8 cellular contexts compared by ENCODE assay signal in genomic region chr5:129904102-129904666, GRCh38.
A peak's percentile ranks its signal among the peaks of the same experiment; 100 is the strongest.
DNase-seq lines count a peak whose midpoint lies in the region; ATAC-seq lines count a peak whose summit lies in the region.

Gene CHSY3 (plus strand): TSS chr5:129904465.

- ATAC-seq in GM21737 (IDR thresholded peaks at IDR 0.05; ENCODE audit: unreplicated experiment), result peak; percentile 66

- DNase-seq in KBM-7, result peak; percentile 73
- DNase-seq in T-helper 2 cell treated with Interferon-gamma antibody and Interleukin-4, amounts not matched to agents 5 μg/mL and 100 μg/mL, for 36 hours (ENCODE audit: low spot score), result peak; percentile 38
- DNase-seq in smooth muscle cell of the brain vasculature (ENCODE audit: low read depth, low spot score), result peak; percentile 50
- DNase-seq in KG1 (lab: John Stamatoyannopoulos, UW), result no peak

- H3K27ac ChIP-seq in layer of hippocampus (ENCODE audit: low read depth, low read length), result peak within 1 kb of the TSS; percentile 48

- no peaks in the 10 kb centered on the region for H3K36me3 ChIP-seq in ES-I3 (ENCODE audit: insufficient read depth, low read length)

- no peaks in the 10 kb centered on the region for H3K4me1 ChIP-seq in ES-I3 (ENCODE audit: insufficient read depth, low read length)

- H3K36me3 Mint-ChIP-seq in T-helper 2 cell treated with Interferon-gamma antibody and Interleukin-4, amounts not matched to agents 5 μg/mL and 100 μg/mL, for 36 hours (ENCODE audit: low read depth), result peaks cover 2% of the 10 kb centered on the region
- peaks cover 6% of the 10 kb centered on the region for H3K36me3 Mint-ChIP-seq in dendritic cell treated with granulocyte-macrophage colony-stimulating factor and Interleukin-4, amounts not matched to agents 40 ng/mL and 50 ng/mL, for 4 days (ENCODE audit: low read depth)

- H3K27me3 ChIP-seq in layer of hippocampus (ENCODE audit: control insufficient read depth, insufficient read depth, low read length), result no peaks in the 10 kb centered on the region

- H3K9ac ChIP-seq in ES-I3 (ENCODE audit: low read depth, low read length), result peak within 1 kb of the TSS; percentile 60

- intact Hi-C loops in dendritic cell treated with granulocyte-macrophage colony-stimulating factor and Interleukin-4, amounts not matched to agents 40 ng/mL and 50 ng/mL, for 4 days (cut with micrococcal nuclease), result no loop called here

- H3K27ac Mint-ChIP-seq in T-helper 2 cell treated with Interferon-gamma antibody and Interleukin-4, amounts not matched to agents 5 μg/mL and 100 μg/mL, for 36 hours, result no peak within 1 kb of the TSS
- H3K27ac Mint-ChIP-seq in dendritic cell treated with granulocyte-macrophage colony-stimulating factor and Interleukin-4, amounts not matched to agents 40 ng/mL and 50 ng/mL, for 4 days, result no peak within 1 kb of the TSS

- H3K4me3 Mint-ChIP-seq in T-helper 2 cell treated with Interferon-gamma antibody and Interleukin-4, amounts not matched to agents 5 μg/mL and 100 μg/mL, for 36 hours, result peak within 1 kb of the TSS; percentile 86
- peak within 1 kb of the TSS; percentile 53 for H3K4me3 Mint-ChIP-seq in dendritic cell treated with granulocyte-macrophage colony-stimulating factor and Interleukin-4, amounts not matched to agents 40 ng/mL and 50 ng/mL, for 4 days

- H3K27me3 Mint-ChIP-seq in T-helper 2 cell treated with Interferon-gamma antibody and Interleukin-4, amounts not matched to agents 5 μg/mL and 100 μg/mL, for 36 hours (ENCODE audit: low read depth), result peaks cover 54% of the 10 kb centered on the region
- peaks cover 53% of the 10 kb centered on the region for H3K27me3 Mint-ChIP-seq in dendritic cell treated with granulocyte-macrophage colony-stimulating factor and Interleukin-4, amounts not matched to agents 40 ng/mL and 50 ng/mL, for 4 days

- no peaks in the 10 kb centered on the region for H3K9me3 ChIP-seq in ES-I3 (ENCODE audit: control insufficient read depth, insufficient read depth, low read length)

- peaks cover 11% of the 10 kb centered on the region for H3K4me1 Mint-ChIP-seq in T-helper 2 cell treated with Interferon-gamma antibody and Interleukin-4, amounts not matched to agents 5 μg/mL and 100 μg/mL, for 36 hours (ENCODE audit: low read depth)
- H3K4me1 Mint-ChIP-seq in dendritic cell treated with granulocyte-macrophage colony-stimulating factor and Interleukin-4, amounts not matched to agents 40 ng/mL and 50 ng/mL, for 4 days (ENCODE audit: low read depth), result peaks cover 17% of the 10 kb centered on the region

- no peaks in the 10 kb centered on the region for H3K9me3 Mint-ChIP-seq in T-helper 2 cell treated with Interferon-gamma antibody and Interleukin-4, amounts not matched to agents 5 μg/mL and 100 μg/mL, for 36 hours
- no peaks in the 10 kb centered on the region for H3K9me3 Mint-ChIP-seq in dendritic cell treated with granulocyte-macrophage colony-stimulating factor and Interleukin-4, amounts not matched to agents 40 ng/mL and 50 ng/mL, for 4 days

- in situ Hi-C loops in KBM-7 (cut with MboI; ENCODE audit: low pct_unique_long_range_greater_than_20kb, low sequenced_read_pairs), result no loop called here
